Comparison of ENCODE assay signal across 33 cellular contexts in genomic region chrX:46203115-46203514, GRCh38.
DNase-seq lines count a peak whose midpoint lies in the region; ATAC-seq and TF ChIP-seq lines count a peak whose summit lies in the region.
"Had no signal": no experiment of that assay in that cellular context is flagged by ENCODE, and none has a peak within 500 bp of the region (broad histone marks: within the 10 kb centered on the region; RNA-seq: fewer than 3 reads in every experiment).

No MANE protein-coding gene starts in this region.

- H2AFZ ChIP-seq in DND-41 (ENCODE audit: low read depth, low read length), result no peak overlapping the region

- H3K4me1 ChIP-seq in DND-41 (ENCODE audit: insufficient read depth, low read length) (peaks cover 42% of the 10 kb centered on the region), A673 (ENCODE audit: insufficient read depth, low read length, poor library complexity, severe bottlenecking) (peaks cover 2% of the 10 kb centered on the region)
- H3K4me1 ChIP-seq in naive thymus-derived CD4-positive, alpha-beta T cell (ENCODE audit: control insufficient read depth in 2 of 2, insufficient read depth in 2 of 2, low read length in 2 of 2), result no peaks in the 10 kb centered on the region
- H3K4me1 ChIP-seq: BE2C, upper lobe of left lung had no signal

- POLR2A ChIA-PET in naive thymus-derived CD4-positive, alpha-beta T cell (lab: Charles Lee), result no interaction called here
- POLR2A ChIA-PET in A673 (lab: Charles Lee; ENCODE audit: low non-redundant PET), result no interaction called here

- peak overlapping the region in 7 of 10 donors; percentile 4 to 67 (median 31) for H3K4me3 Mint-ChIP-seq in naive thymus-derived CD4-positive, alpha-beta T cell
- H3K4me3 Mint-ChIP-seq: activated CD4-positive, alpha-beta T cell treated with anti-CD3 and anti-CD28 coated beads, Interleukin-2, amount 10 ng/mL, durations not matched to agents 24 days and 14 days; CD8-positive, alpha-beta T cell; mesothelial cell of epicardium; natural killer cell; stimulated activated naive B cell treated with anti-CD40 and anti-IgM and Interleukin-4, amounts not matched to agents 10 μg/mL and 1 μg/mL and 100 μg/mL, for 72 hours; WTC11 had no signal

- CTCF ChIA-PET in naive thymus-derived CD4-positive, alpha-beta T cell (lab: Charles Lee), result no interaction called here
- CTCF ChIA-PET in A673 (lab: Charles Lee), result no interaction called here

- H3K9me3 ChIP-seq in DND-41 (ENCODE audit: insufficient read depth, low read length, severe bottlenecking), result no peaks in the 10 kb centered on the region
- H3K9me3 ChIP-seq in naive thymus-derived CD4-positive, alpha-beta T cell (ENCODE audit: control insufficient read depth in 2 of 3, low read length in 3 of 3), result no peaks in the 10 kb centered on the region
- no peaks in the 10 kb centered on the region for H3K9me3 ChIP-seq in A673 (ENCODE audit: low read depth, low read length, poor library complexity, severe bottlenecking)
- H3K9me3 ChIP-seq: BE2C, upper lobe of left lung had no signal

- TF ChIP-seq CTCF in DND-41 (IDR thresholded peaks at IDR 0.05; ENCODE audit: borderline replicate concordance, extremely low read depth, low read length, poor library complexity, severe bottlenecking) (no peak), A673 (conservative IDR thresholded peaks at IDR 0.05; ENCODE audit: low read depth, low read length) (no peak)

- H3K9ac ChIP-seq in DND-41 (ENCODE audit: low read depth, low read length), result peak overlapping the region; percentile 44; the same call in 1 of the 2 replicates

- H3K27me3 ChIP-seq in DND-41 (ENCODE audit: insufficient read depth, low read length, poor library complexity) (no peaks in the 10 kb centered on the region), A673 (replicated peaks; ENCODE audit: insufficient read depth, low read depth, low read length, poor library complexity) (no peaks in the 10 kb centered on the region)
- H3K27me3 ChIP-seq in naive thymus-derived CD4-positive, alpha-beta T cell (ENCODE audit: control insufficient read depth in 2 of 2, insufficient read depth in 2 of 2, low read length in 2 of 2), result no peaks in the 10 kb centered on the region
- H3K27me3 ChIP-seq: BE2C, upper lobe of left lung had no signal

- peaks cover 0 to 10% (median 0%) of the 10 kb centered on the region in 5 donors for H3K27me3 Mint-ChIP-seq in naive thymus-derived CD4-positive, alpha-beta T cell

- H3K9me3 Mint-ChIP-seq in naive thymus-derived CD4-positive, alpha-beta T cell, result peaks cover 0 to 2% (median 0%) of the 10 kb centered on the region in 11 donors
- H3K9me3 Mint-ChIP-seq: activated CD4-positive, alpha-beta T cell treated with anti-CD3 and anti-CD28 coated beads, Interleukin-2, amount 10 ng/mL, durations not matched to agents 24 days and 14 days; CD8-positive, alpha-beta T cell; natural killer cell; stimulated activated naive B cell treated with anti-CD40 and anti-IgM and Interleukin-4, amounts not matched to agents 10 μg/mL and 1 μg/mL and 100 μg/mL, for 72 hours; WTC11 had no signal

- peak; percentile 66 for ATAC-seq in DND-41 (ENCODE audit: insufficient read depth, low read depth)
- no peak for ATAC-seq in naive thymus-derived CD4-positive, alpha-beta T cell
- ATAC-seq: CD8-positive, alpha-beta T cell; left ventricle myocardium superior; natural killer cell; Panc1; stimulated activated naive B cell treated with anti-CD40 and anti-IgM and Interleukin-4, amounts not matched to agents 10 μg/mL and 1 μg/mL and 100 μg/mL, for 72 hours; WTC11 had no signal

- no TSS peak for BruUV-seq in A673 (replicated peaks; lab: Mats Ljungman, UMichigan)

- H3K36me3 ChIP-seq in DND-41 (ENCODE audit: insufficient read depth, low read length) (no peaks in the 10 kb centered on the region), A673 (ENCODE audit: insufficient read depth, low read length, poor library complexity, severe bottlenecking) (no peaks in the 10 kb centered on the region)
- no peaks in the 10 kb centered on the region for H3K36me3 ChIP-seq in naive thymus-derived CD4-positive, alpha-beta T cell (ENCODE audit: control insufficient read depth in 2 of 3, insufficient read depth in 3 of 3, low read length in 3 of 3)
- H3K36me3 ChIP-seq: BE2C, upper lobe of left lung had no signal

- no peak overlapping the region for H3K4me3 ChIP-seq in DND-41 (ENCODE audit: low read depth in 1 of 2, low read length in 2 of 2)
- no peak overlapping the region for H3K4me3 ChIP-seq in naive thymus-derived CD4-positive, alpha-beta T cell (ENCODE audit: low read length)
- H3K4me3 ChIP-seq in A673 (ENCODE audit: low read depth, low read length, poor library complexity, severe bottlenecking), result no peak overlapping the region
- H3K4me3 ChIP-seq: coronary artery, upper lobe of left lung had no signal

- DNase-seq in DND-41, result no peak
- peak; percentile 15 for DNase-seq in NCI-H226
- DNase-seq in amniotic epithelial cell (ENCODE audit: low read depth), result peak; percentile 57
- peak in 1 of 9 donors; percentile 2 for DNase-seq in naive thymus-derived CD4-positive, alpha-beta T cell
- DNase-seq in A673 (ENCODE audit: low spot score), result no peak
- DNase-seq in activated T-cell treated with anti-CD3 and anti-CD28 coated beads for 4 hours, result no peak
- DNase-seq in SK-N-DZ (ENCODE audit: low spot score), result no peak
- DNase-seq: ACHN; activated CD4-positive, alpha-beta T cell treated with anti-CD3 and anti-CD28 coated beads, Interleukin-2, amount 10 ng/mL, durations not matched to agents 24 days and 14 days; activated gamma-delta T cell; activated T-cell treated with anti-CD3 and anti-CD28 coated beads, Interleukin-2, amount 50 U/mL, for 1 hour; BE2C; caudate nucleus; CD8-positive, alpha-beta T cell; effector memory CD4-positive, alpha-beta T cell; glutamatergic neuron; HCEC 1CT; Kasumi-1; left ventricle myocardium superior; MV-4-11; natural killer cell; NCI-H1436; NCI-H345; stimulated activated CD4-positive, alpha-beta T cell treated with anti-CD3 and anti-CD28 coated beads, Interleukin-15, amount 100 ng/mL, for 24 hours; stimulated activated naive B cell treated with anti-CD40 and anti-IgM and Interleukin-4, amounts not matched to agents 10 μg/mL and 1 μg/mL and 100 μg/mL, for 72 hours; substantia nigra; T1000; upper lobe of left lung had no signal

- H3K4me1 Mint-ChIP-seq in naive thymus-derived CD4-positive, alpha-beta T cell, result peaks cover 0 to 24% (median 12%) of the 10 kb centered on the region in 7 donors

- intact Hi-C loops in naive thymus-derived CD4-positive, alpha-beta T cell (cut with micrococcal nuclease), result no loop called here
- intact Hi-C loops in A673 (cut with micrococcal nuclease; ENCODE audit: unreplicated experiment), result no loop called here

- H3K36me3 Mint-ChIP-seq in naive thymus-derived CD4-positive, alpha-beta T cell, result peaks cover 0 to 2% (median 0%) of the 10 kb centered on the region in 5 donors
- H3K36me3 Mint-ChIP-seq: CD8-positive, alpha-beta T cell; mesothelial cell of epicardium; natural killer cell; stimulated activated naive B cell treated with anti-CD40 and anti-IgM and Interleukin-4, amounts not matched to agents 10 μg/mL and 1 μg/mL and 100 μg/mL, for 72 hours; WTC11 had no signal

- no peaks in the 10 kb centered on the region for H3K79me2 ChIP-seq in DND-41 (ENCODE audit: insufficient read depth, low read length)

- H4K20me1 ChIP-seq in DND-41 (ENCODE audit: insufficient read depth, low read length), result no peaks in the 10 kb centered on the region

- peak overlapping the region; percentile 89 for H3K27ac ChIP-seq in DND-41 (ENCODE audit: low read length)
- no peak overlapping the region for H3K27ac ChIP-seq in naive thymus-derived CD4-positive, alpha-beta T cell (ENCODE audit: low read depth, low read length)
- H3K27ac ChIP-seq in A673 (ENCODE audit: low read depth, low read length, poor library complexity, severe bottlenecking), result no peak overlapping the region
- H3K27ac ChIP-seq: coronary artery, epithelial cell of prostate, upper lobe of left lung had no signal

- peak overlapping the region in 2 of 9 donors; percentile 8 to 9 for H3K27ac Mint-ChIP-seq in naive thymus-derived CD4-positive, alpha-beta T cell
- H3K27ac Mint-ChIP-seq: activated CD4-positive, alpha-beta T cell treated with anti-CD3 and anti-CD28 coated beads, Interleukin-2, amount 10 ng/mL, durations not matched to agents 24 days and 14 days; CD8-positive, alpha-beta T cell; mesothelial cell of epicardium; natural killer cell; stimulated activated naive B cell treated with anti-CD40 and anti-IgM and Interleukin-4, amounts not matched to agents 10 μg/mL and 1 μg/mL and 100 μg/mL, for 72 hours; WTC11 had no signal

- H3K4me2 ChIP-seq in DND-41 (ENCODE audit: insufficient read depth, low read length), result peak overlapping the region; percentile 43

Comparison
In these comparisons a context has a peak if more than half of its experiments do, and no peak if none do; other contexts are left out.
1. DNase-seq: peak in NCI-H226 (single experiment) and amniotic epithelial cell (single experiment); none in DND-41 (single experiment), A673 (single experiment), activated T-cell treated with anti-CD3 and anti-CD28 coated beads for 4 hours (single experiment) and SK-N-DZ (single experiment).